20 cellular contexts compared by ENCODE assay signal in the genomic region with DNA sequence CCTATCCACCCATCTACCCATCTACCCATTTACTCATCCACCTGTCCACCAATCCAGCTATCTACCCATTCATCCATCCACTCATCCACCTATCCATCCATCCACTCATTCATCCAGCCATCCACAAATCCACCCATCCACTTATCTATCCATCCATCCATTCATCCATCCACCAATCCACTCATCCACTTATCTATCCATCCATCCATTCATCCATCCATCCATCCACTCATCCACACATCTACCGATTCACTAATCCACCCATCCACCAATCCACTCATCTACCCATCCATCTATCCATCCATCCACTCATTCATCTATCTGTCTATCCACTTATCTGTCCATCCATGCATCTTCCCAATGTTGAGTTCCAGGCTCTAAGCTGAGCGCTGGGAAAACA. TPM values are rescaled to one million over a fixed set of nuclear protein-coding genes. Genes with fewer than 3 reads are reported as not detected.
A peak's percentile ranks its signal among the peaks of the same experiment; 100 is the strongest.
DNase-seq lines count a peak whose midpoint lies in the region; ATAC-seq, FAIRE-seq and TF ChIP-seq lines count a peak whose summit lies in the region.
"Had no signal": no experiment of that assay in that cellular context is flagged by ENCODE, and none has a peak within 500 bp of the region (broad histone marks: within the 10 kb centered on the region; RNA-seq: fewer than 3 reads in every experiment).

No MANE protein-coding gene starts in this region.

- H3K9me3 ChIP-seq in HepG2 (ENCODE audit: low read length) (no peaks in the 10 kb centered on the region), right lobe of liver (no peaks in the 10 kb centered on the region), K562 (replicated peaks; ENCODE audit: control insufficient read depth, insufficient read depth, low read depth, low read length) (no peaks in the 10 kb centered on the region), prostate gland (no peaks in the 10 kb centered on the region)
- H3K9me3 ChIP-seq: A549, BLaER1 had no signal

- TF ChIP-seq POLR2A in HepG2 (IDR thresholded peaks at IDR 0.05; ENCODE audit: insufficient read depth in 1 of 2, low read depth in 2 of 2, low read length in 2 of 2) (no peak), right lobe of liver (IDR thresholded peaks at IDR 0.05) (no peak), K562 (conservative IDR thresholded peaks at IDR 0.05) (no peak), prostate gland (IDR thresholded peaks at IDR 0.05) (no peak)

- H3K9ac ChIP-seq in HepG2 (ENCODE audit: insufficient read depth, low read depth, low read length), result no peak overlapping the region
- no peak overlapping the region for H3K9ac ChIP-seq in K562 (ENCODE audit: insufficient read depth in 1 of 2, low read depth in 2 of 2, low read length in 2 of 2)
- H3K9ac ChIP-seq: BLaER1 had no signal

- H3K27me3 ChIP-seq in HepG2 (ENCODE audit: control insufficient read depth in 1 of 2, insufficient read depth in 2 of 2, low read length in 2 of 2) (peaks cover 0 to 9% of the 10 kb centered on the region in 2 experiments; a peak in 2 of 5 replicates), right lobe of liver (no peaks in the 10 kb centered on the region), K562 (ENCODE audit: control insufficient read depth in 2 of 2, insufficient read depth in 2 of 2, low read length in 2 of 2) (no peaks in the 10 kb centered on the region), prostate gland (replicated peaks; ENCODE audit: insufficient read depth) (no peaks in the 10 kb centered on the region)
- H3K27me3 ChIP-seq: BLaER1 had no signal

- H3K4me1 ChIP-seq in HepG2 (ENCODE audit: insufficient read depth, low read length), result peaks cover 12% of the 10 kb centered on the region; the same call in 1 of the 2 replicates
- H3K4me1 ChIP-seq in right lobe of liver, result no peaks in the 10 kb centered on the region
- H3K4me1 ChIP-seq in K562 (replicated peaks in 1 of 2; ENCODE audit: control insufficient read depth in 2 of 2, insufficient read depth in 2 of 2, low read length in 2 of 2), result peaks cover 35 to 41% of the 10 kb centered on the region in 2 experiments
- no peaks in the 10 kb centered on the region for H3K4me1 ChIP-seq in prostate gland (replicated peaks)

- CTCF ChIA-PET in HepG2 (lab: Yijun Ruan, JAX; ENCODE audit: low intra/inter-chr PET ratio, low total read pairs), result no interaction called here
- CTCF ChIA-PET in K562 (lab: Yijun Ruan, JAX; ENCODE audit: low intra/inter-chr PET ratio), result no interaction called here

- H3K4me3 ChIP-seq in HepG2 (replicated peaks in 1 of 3; ENCODE audit: insufficient read depth in 1 of 3, low read depth in 2 of 3, low read length in 3 of 3) (no peak overlapping the region), right lobe of liver (no peak overlapping the region), K562 (no peak overlapping the region), prostate gland (no peak overlapping the region)
- H3K4me3 ChIP-seq: A549, BLaER1, GM23338 had no signal

- in situ Hi-C loops in HepG2 (cut with HindIII; ENCODE audit: extremely low pct_ligation_motif_present, low pct_unique_long_range_greater_than_20kb) (no loop called here), K562 (cut with MboI) (no loop called here)

- H4K20me1 ChIP-seq in HepG2 (ENCODE audit: insufficient read depth, low read length), result no peaks in the 10 kb centered on the region
- H4K20me1 ChIP-seq in K562 (replicated peaks; ENCODE audit: control insufficient read depth, insufficient read depth, low read length), result no peaks in the 10 kb centered on the region

- no peak overlapping the region for H3K4me2 ChIP-seq in HepG2 (ENCODE audit: low read depth, low read length)
- H3K4me2 ChIP-seq in K562 (ENCODE audit: insufficient read depth, low read length), result no peak overlapping the region
- H3K4me2 ChIP-seq: A549, GM23338 had no signal

- TF ChIP-seq EP300 in HepG2 (IDR thresholded peaks at IDR 0.05; ENCODE audit: low read depth in 2 of 2, low read length in 2 of 2), result no peak
- TF ChIP-seq EP300 in HepG2 (CRISPR knock-in tag; IDR thresholded peaks at IDR 0.05; ENCODE audit: borderline replicate concordance), result no peak
- no peak for TF ChIP-seq EP300 in K562 (IDR thresholded peaks at IDR 0.05; ENCODE audit: low read length)

- intact Hi-C loops in HepG2 (cut with micrococcal nuclease; ENCODE audit: unreplicated experiment) (no loop called here), right lobe of liver (cut with DNase I) (no loop called here), K562 (cut with micrococcal nuclease) (no loop called here), prostate gland (cut with DNase I) (no loop called here)

- TF ChIP-seq RAD21 in HepG2 (CRISPR knock-in tag; IDR thresholded peaks at IDR 0.05) (no peak), K562 (CRISPR knock-in tag; conservative IDR thresholded peaks at IDR 0.05 in 1 of 2, IDR thresholded peaks at IDR 0.05 in 1 of 2) (no peak)

- H2AFZ ChIP-seq in HepG2 (ENCODE audit: low read length) (no peak overlapping the region), K562 (ENCODE audit: low read depth, low read length) (no peak overlapping the region)
- H2AFZ ChIP-seq: GM23338 had no signal

- TF ChIP-seq CTCF in HepG2 (CRISPR knock-in tag; IDR thresholded peaks at IDR 0.05) (no peak), right lobe of liver (IDR thresholded peaks at IDR 0.05) (no peak), K562 (IDR thresholded peaks at IDR 0.05 in 2 of 3, conservative IDR thresholded peaks at IDR 0.05 in 1 of 3; ENCODE audit: insufficient read depth in 2 of 3, low read depth in 1 of 3, low read length in 3 of 3) (no peak), prostate gland (IDR thresholded peaks at IDR 0.05) (no peak)

- no peak for ATAC-seq in HepG2
- no peak for ATAC-seq in right lobe of liver
- ATAC-seq in K562, result no peak
- no peak for ATAC-seq in GM18907 (IDR thresholded peaks at IDR 0.05; ENCODE audit: unreplicated experiment)
- ATAC-seq: A549; CD8-positive, alpha-beta T cell; GM23338 had no signal

- no peak overlapping the region for H3K27ac ChIP-seq in HepG2 (ENCODE audit: extremely low read length, insufficient read depth, low read length)
- no peak overlapping the region for H3K27ac ChIP-seq in right lobe of liver
- no peak overlapping the region for H3K27ac ChIP-seq in K562 (ENCODE audit: extremely low read depth, low read depth, low read length)
- no peak overlapping the region for H3K27ac ChIP-seq in prostate gland
- H3K27ac ChIP-seq: 22Rv1, A549, BLaER1 had no signal

- no peaks in the 10 kb centered on the region for H3K9me1 ChIP-seq in K562 (ENCODE audit: control insufficient read depth, insufficient read depth, low read length)

- DNase-seq in HepG2 (ENCODE audit: low spot score) (no peak), right lobe of liver (no peak), K562 (ENCODE audit: extremely low read depth in 1 of 4, low spot score in 3 of 4) (no peak), NCI-H2196 treated with DMSO at 0.1 percent for 48 hours (lab: John Stamatoyannopoulos, UW; ENCODE audit: unreplicated experiment) (no peak), prostate gland (ENCODE audit: low spot score) (no peak)
- DNase-seq: AML-193; Calu3; CD8-positive, alpha-beta T cell; DMS79 treated with DMSO at 0.1 percent for 48 hours; GF-D8; H9; Kasumi-1; KG1 had no signal

- no peaks in the 10 kb centered on the region for H3K36me3 ChIP-seq in HepG2 (replicated peaks in 1 of 2; ENCODE audit: control insufficient read depth in 1 of 2, insufficient read depth in 2 of 2, low read length in 2 of 2)
- no peaks in the 10 kb centered on the region for H3K36me3 ChIP-seq in right lobe of liver
- H3K36me3 ChIP-seq in K562 (ENCODE audit: control insufficient read depth, insufficient read depth, low read length), result peaks cover 6% of the 10 kb centered on the region; the same call in 1 of the 3 replicates
- H3K36me3 ChIP-seq in prostate gland, result no peaks in the 10 kb centered on the region

- 18% methylated on average over 2 of the region's 2 CpGs for WGBS in HepG2 (ENCODE audit: low lambda C conversion rate)
- WGBS in right lobe of liver (ENCODE audit: insufficient coverage, low coverage, low lambda C conversion rate, missing lambda C conversion rate), result 74% methylated on average over 2 of the region's 2 CpGs
- 57% methylated on average over 2 of the region's 2 CpGs for WGBS in K562 (ENCODE audit: insufficient coverage, low coverage, missing lambda C conversion rate)
- WGBS in prostate gland, result 93% methylated on average over 2 of the region's 2 CpGs

- H3K79me2 ChIP-seq in HepG2 (ENCODE audit: insufficient read depth, low read length), result no peaks in the 10 kb centered on the region
- H3K79me2 ChIP-seq in K562 (ENCODE audit: control insufficient read depth, insufficient read depth, low read length), result peaks cover 26% of the 10 kb centered on the region

- FAIRE-seq in HepG2 (lab: Jason Lieb, UNC) (no peak), K562 (lab: Jason Lieb, UNC) (peak; percentile 6)
- FAIRE-seq: A549 had no signal

- BruUV-seq in HepG2 (replicated peaks; lab: Mats Ljungman, UMichigan) (no TSS peak), K562 (replicated peaks; lab: Mats Ljungman, UMichigan) (no TSS peak)

- POLR2A ChIA-PET in HepG2 (lab: Yijun Ruan, JAX) (no interaction called here), K562 (lab: Yijun Ruan, JAX) (interaction anchor here (0.6 to 1.0 kb wide), 5 partner anchors 9 to 186 kb away, joined by 3 to 6 read pairs (median 3); no protein-coding TSS in a partner anchor)

RNA-seq across cellular contexts. Expression of a gene that starts 1.7 kb away (rescaled TPM):
- total RNA-seq in HepG2 (2016; rRNA removed; fragmentation: Illumina TruSeq; extraction: Trizol), result not detected in 2 replicates
- total RNA-seq in HepG2 (2016; cell fraction: cytosol; rRNA removed; fragmentation: Illumina TruSeq; extraction: Trizol; ENCODE audit: low read depth), result not detected in 2 replicates
- not detected in 2 replicates for total RNA-seq in HepG2 (2016; cell fraction: insoluble cytoplasmic fraction; rRNA removed; fragmentation: Illumina TruSeq; extraction: Trizol)
- not detected in 2 replicates for total RNA-seq in HepG2 (2016; cell fraction: membrane; rRNA removed; fragmentation: Illumina TruSeq; extraction: Trizol)
- not detected in 2 replicates for total RNA-seq in HepG2 (2016; cell fraction: nucleus; rRNA removed; fragmentation: Illumina TruSeq; extraction: Trizol)
- polyA plus RNA-seq in HepG2 (2011; rRNA removed), result not detected in 2 replicates
- polyA plus RNA-seq in HepG2 (2011; cell fraction: cytosol; rRNA removed), result not detected in 2 replicates
- polyA plus RNA-seq in HepG2 (2011; cell fraction: nucleus; rRNA removed), result not detected in 2 replicates
- polyA plus RNA-seq in HepG2 (2012), result not detected in 2 replicates
- polyA plus RNA-seq in HepG2 (2016; cell fraction: cytosol; fragmentation: Illumina TruSeq; extraction: Trizol; ENCODE audit: low read depth), result not detected in 2 replicates
- not detected in 2 replicates for polyA plus RNA-seq in HepG2 (2016; cell fraction: insoluble cytoplasmic fraction; fragmentation: Illumina TruSeq; extraction: Trizol; ENCODE audit: low read depth)
- not detected in 2 replicates for polyA plus RNA-seq in HepG2 (2016; cell fraction: membrane; fragmentation: Illumina TruSeq; extraction: Trizol; ENCODE audit: low read depth)
- polyA plus RNA-seq in HepG2 (2016; cell fraction: nucleus; fragmentation: Illumina TruSeq; extraction: Trizol; ENCODE audit: insufficient read depth, low read depth), result not detected in 2 replicates
- polyA minus RNA-seq in HepG2 (2011; rRNA and poly(A)+ RNA removed; ENCODE audit: low replicate concordance), result 0.61 and 0.70 TPM in 2 replicates
- not detected in 2 replicates for polyA minus RNA-seq in HepG2 (2011; cell fraction: cytosol; rRNA and poly(A)+ RNA removed)
- not detected in 2 replicates for polyA minus RNA-seq in HepG2 (2011; cell fraction: nucleus; rRNA and poly(A)+ RNA removed)
- 10 to 100 TPM in 3 of 6 experiments, 1 to 10 TPM in 3; 7.5 to 29.1 (median 10.1) TPM for total RNA-seq in right lobe of liver
- 12.0 and 16.1 TPM in 2 replicates for total RNA-seq in K562 (2011; cell fraction: chromatin; rRNA removed; ENCODE audit: low replicate concordance)
- 11.0 and 11.2 TPM in 2 replicates for total RNA-seq in K562 (2011; cell fraction: nucleolus; rRNA removed)
- total RNA-seq in K562 (2011; cell fraction: nucleoplasm; rRNA removed), result 18.0 and 31.5 TPM in 2 replicates
- total RNA-seq in K562 (2014; rRNA removed), result 23.4 and 32.6 TPM in 2 replicates
- 2.8 and 3.2 TPM in 2 replicates for total RNA-seq in K562 (2014; rRNA removed; fragmentation: Illumina TruSeq; extraction: Trizol)
- total RNA-seq in K562 (2015; rRNA removed; fragmentation: Illumina TruSeq; extraction: Trizol), result 10.3 and 12.5 TPM in 2 replicates
- 30.7 and 33.7 TPM in 2 replicates for total RNA-seq in K562 (2021)
- polyA plus RNA-seq in K562 (2011; rRNA removed), result 8.6 and 28.6 TPM in 2 replicates
- polyA plus RNA-seq in K562 (2011; cell fraction: cytosol; rRNA removed), result 28.0 and 35.1 TPM in 2 replicates
- polyA plus RNA-seq in K562 (2011; cell fraction: nucleus; rRNA removed), result 24.3 and 25.6 TPM in 2 replicates
- 20.6 and 54.3 TPM in 2 replicates for polyA plus RNA-seq in K562 (2012)
- 16.0 and 32.1 TPM in 2 replicates for polyA plus RNA-seq in K562 (2014; fragmentation: Illumina TruSeq; extraction: Trizol)
- polyA plus RNA-seq in K562 (2014; fragmentation: Nextera tagmentation; extraction: Ambion mirVana), result under 1 TPM; 0.10 to 0.11 TPM
- polyA plus RNA-seq in K562 (2014; rRNA removed), result 16.2 and 21.9 TPM in 2 replicates
- 21.0 and 25.6 TPM in 2 replicates for polyA minus RNA-seq in K562 (2011; rRNA and poly(A)+ RNA removed)
- polyA minus RNA-seq in K562 (2011; cell fraction: cytosol; rRNA and poly(A)+ RNA removed), result 22.7 and 32.9 TPM in 2 replicates
- polyA minus RNA-seq in K562 (2011; cell fraction: nucleus; rRNA and poly(A)+ RNA removed), result 6.5 and 12.0 TPM in 2 replicates
- 10 to 100 TPM in 1 of 2 donors, 1 to 10 TPM in 1; 6.8 to 13.4 TPM for total RNA-seq in prostate gland
- total RNA-seq: Calu3, GM23338, H9, HT1080 had no signal

RNA-seq across cellular contexts. Expression of a gene that starts 27.6 kb away (rescaled TPM):
- total RNA-seq in HepG2 (2016; rRNA removed; fragmentation: Illumina TruSeq; extraction: Trizol) (not detected in 2 replicates), right lobe of liver (under 1 TPM in 5 of 6 experiments, not detected in 1; 0.04 to 0.24 (median 0.13) TPM), K562 (2014; rRNA removed) (not detected in 2 replicates), K562 (2014; rRNA removed; fragmentation: Illumina TruSeq; extraction: Trizol) (not detected in 2 replicates), K562 (2015; rRNA removed; fragmentation: Illumina TruSeq; extraction: Trizol) (not detected in 2 replicates), K562 (2021) (not detected in 2 replicates), prostate gland (under 1 TPM in 1 of 2 donors, not detected in 1; 0.91 TPM)
- not detected in 2 replicates for total RNA-seq in HepG2 (2016; cell fraction: cytosol; rRNA removed; fragmentation: Illumina TruSeq; extraction: Trizol; ENCODE audit: low read depth)
- total RNA-seq in HepG2 (2016; cell fraction: insoluble cytoplasmic fraction; rRNA removed; fragmentation: Illumina TruSeq; extraction: Trizol), result not detected in 2 replicates
- not detected in 2 replicates for total RNA-seq in HepG2 (2016; cell fraction: membrane; rRNA removed; fragmentation: Illumina TruSeq; extraction: Trizol)
- total RNA-seq in HepG2 (2016; cell fraction: nucleus; rRNA removed; fragmentation: Illumina TruSeq; extraction: Trizol), result not detected in 2 replicates
- polyA plus RNA-seq in HepG2 (2011; rRNA removed) (0.01 TPM in 1 of 2 replicates, not detected in the other), K562 (2011; rRNA removed) (0.07 TPM in 1 of 2 replicates, not detected in the other), K562 (2014; fragmentation: Illumina TruSeq; extraction: Trizol) (not detected in 2 replicates), K562 (2014; fragmentation: Nextera tagmentation; extraction: Ambion mirVana) (not detected), K562 (2014; rRNA removed) (0.01 TPM in 1 of 2 replicates, not detected in the other)
- not detected in 2 replicates for polyA plus RNA-seq in HepG2 (2011; cell fraction: cytosol; rRNA removed)
- not detected in 2 replicates for polyA plus RNA-seq in HepG2 (2011; cell fraction: nucleus; rRNA removed)
- polyA plus RNA-seq in HepG2 (2012), result not detected in 2 replicates
- not detected in 2 replicates for polyA plus RNA-seq in HepG2 (2016; cell fraction: cytosol; fragmentation: Illumina TruSeq; extraction: Trizol; ENCODE audit: low read depth)
- polyA plus RNA-seq in HepG2 (2016; cell fraction: insoluble cytoplasmic fraction; fragmentation: Illumina TruSeq; extraction: Trizol; ENCODE audit: low read depth), result not detected in 2 replicates
- polyA plus RNA-seq in HepG2 (2016; cell fraction: membrane; fragmentation: Illumina TruSeq; extraction: Trizol; ENCODE audit: low read depth), result not detected in 2 replicates
- polyA plus RNA-seq in HepG2 (2016; cell fraction: nucleus; fragmentation: Illumina TruSeq; extraction: Trizol; ENCODE audit: insufficient read depth, low read depth), result not detected in 2 replicates
- polyA minus RNA-seq in HepG2 (2011; rRNA and poly(A)+ RNA removed; ENCODE audit: low replicate concordance), result not detected in 2 replicates
- polyA minus RNA-seq in HepG2 (2011; cell fraction: cytosol; rRNA and poly(A)+ RNA removed), result not detected in 2 replicates
- polyA minus RNA-seq in HepG2 (2011; cell fraction: nucleus; rRNA and poly(A)+ RNA removed), result not detected in 2 replicates
- 0.12 TPM in 1 of 2 replicates, not detected in the other for total RNA-seq in K562 (2011; cell fraction: chromatin; rRNA removed; ENCODE audit: low replicate concordance)
- total RNA-seq in K562 (2011; cell fraction: nucleolus; rRNA removed), result 0.13 TPM in 1 of 2 replicates, not detected in the other
- 0.07 TPM in 1 of 2 replicates, not detected in the other for total RNA-seq in K562 (2011; cell fraction: nucleoplasm; rRNA removed)
- polyA plus RNA-seq in K562 (2011; cell fraction: cytosol; rRNA removed), result 0.03 and 0.04 TPM in 2 replicates
- 0.13 and 0.31 TPM in 2 replicates for polyA plus RNA-seq in K562 (2011; cell fraction: nucleus; rRNA removed)
- 0.06 TPM in 1 of 2 replicates, not detected in the other for polyA plus RNA-seq in K562 (2012)
- polyA minus RNA-seq in K562 (2011; rRNA and poly(A)+ RNA removed), result not detected in 2 replicates
- polyA minus RNA-seq in K562 (2011; cell fraction: cytosol; rRNA and poly(A)+ RNA removed), result not detected in 2 replicates
- not detected in 2 replicates for polyA minus RNA-seq in K562 (2011; cell fraction: nucleus; rRNA and poly(A)+ RNA removed)
- total RNA-seq: Calu3; CD8-positive, alpha-beta T cell; GM23338; H9; HT1080 had no signal
- polyA plus RNA-seq: GM23338, IgD-negative memory B cell had no signal

RNA-seq across cellular contexts. Expression of a gene that starts 28.3 kb away (rescaled TPM):
- total RNA-seq in HepG2 (2016; rRNA removed; fragmentation: Illumina TruSeq; extraction: Trizol) (7.2 and 15.3 TPM in 2 replicates), right lobe of liver (10 to 100 TPM in 5 of 6 experiments, 1 to 10 TPM in 1; 9.8 to 21.2 (median 13.1) TPM), K562 (2014; rRNA removed) (9.5 and 14.0 TPM in 2 replicates), K562 (2014; rRNA removed; fragmentation: Illumina TruSeq; extraction: Trizol) (0.61 and 1.3 TPM in 2 replicates), K562 (2015; rRNA removed; fragmentation: Illumina TruSeq; extraction: Trizol) (3.2 TPM in 2 replicates), K562 (2021) (10.9 TPM in 2 replicates), prostate gland (10 to 100 TPM; 53.1 to 93.7 TPM)
- total RNA-seq in HepG2 (2016; cell fraction: cytosol; rRNA removed; fragmentation: Illumina TruSeq; extraction: Trizol; ENCODE audit: low read depth), result 5.8 and 6.7 TPM in 2 replicates
- total RNA-seq in HepG2 (2016; cell fraction: insoluble cytoplasmic fraction; rRNA removed; fragmentation: Illumina TruSeq; extraction: Trizol), result 5.9 and 15.1 TPM in 2 replicates
- 12.4 and 12.8 TPM in 2 replicates for total RNA-seq in HepG2 (2016; cell fraction: membrane; rRNA removed; fragmentation: Illumina TruSeq; extraction: Trizol)
- total RNA-seq in HepG2 (2016; cell fraction: nucleus; rRNA removed; fragmentation: Illumina TruSeq; extraction: Trizol), result 13.7 and 15.1 TPM in 2 replicates
- polyA plus RNA-seq in HepG2 (2011; rRNA removed) (30.5 and 40.7 TPM in 2 replicates), K562 (2011; rRNA removed) (6.7 and 10.2 TPM in 2 replicates), K562 (2014; fragmentation: Illumina TruSeq; extraction: Trizol) (2.8 and 7.3 TPM in 2 replicates), K562 (2014; fragmentation: Nextera tagmentation; extraction: Ambion mirVana) (under 1 TPM; 0.17 to 0.24 TPM), K562 (2014; rRNA removed) (14.4 and 15.9 TPM in 2 replicates)
- 23.0 and 34.8 TPM in 2 replicates for polyA plus RNA-seq in HepG2 (2011; cell fraction: cytosol; rRNA removed)
- 143 and 176 TPM in 2 replicates for polyA plus RNA-seq in HepG2 (2011; cell fraction: nucleus; rRNA removed)
- polyA plus RNA-seq in HepG2 (2012), result 13.2 and 20.5 TPM in 2 replicates
- 9.4 and 9.7 TPM in 2 replicates for polyA plus RNA-seq in HepG2 (2016; cell fraction: cytosol; fragmentation: Illumina TruSeq; extraction: Trizol; ENCODE audit: low read depth)
- polyA plus RNA-seq in HepG2 (2016; cell fraction: insoluble cytoplasmic fraction; fragmentation: Illumina TruSeq; extraction: Trizol; ENCODE audit: low read depth), result 6.9 and 7.7 TPM in 2 replicates
- 11.6 and 15.3 TPM in 2 replicates for polyA plus RNA-seq in HepG2 (2016; cell fraction: membrane; fragmentation: Illumina TruSeq; extraction: Trizol; ENCODE audit: low read depth)
- 31.2 and 34.6 TPM in 2 replicates for polyA plus RNA-seq in HepG2 (2016; cell fraction: nucleus; fragmentation: Illumina TruSeq; extraction: Trizol; ENCODE audit: insufficient read depth, low read depth)
- 14.8 and 27.8 TPM in 2 replicates for polyA minus RNA-seq in HepG2 (2011; rRNA and poly(A)+ RNA removed; ENCODE audit: low replicate concordance)
- polyA minus RNA-seq in HepG2 (2011; cell fraction: cytosol; rRNA and poly(A)+ RNA removed), result 8.2 and 8.5 TPM in 2 replicates
- polyA minus RNA-seq in HepG2 (2011; cell fraction: nucleus; rRNA and poly(A)+ RNA removed), result 15.2 and 17.7 TPM in 2 replicates
- total RNA-seq in K562 (2011; cell fraction: chromatin; rRNA removed; ENCODE audit: low replicate concordance), result 14.7 and 58.9 TPM in 2 replicates
- 52.1 and 58.4 TPM in 2 replicates for total RNA-seq in K562 (2011; cell fraction: nucleolus; rRNA removed)
- total RNA-seq in K562 (2011; cell fraction: nucleoplasm; rRNA removed), result 29.8 and 30.5 TPM in 2 replicates
- 11.1 and 20.7 TPM in 2 replicates for polyA plus RNA-seq in K562 (2011; cell fraction: cytosol; rRNA removed)
- polyA plus RNA-seq in K562 (2011; cell fraction: nucleus; rRNA removed), result 75.5 and 90.8 TPM in 2 replicates
- polyA plus RNA-seq in K562 (2012), result 7.4 and 23.7 TPM in 2 replicates
- 1.3 and 1.6 TPM in 2 replicates for polyA minus RNA-seq in K562 (2011; rRNA and poly(A)+ RNA removed)
- polyA minus RNA-seq in K562 (2011; cell fraction: cytosol; rRNA and poly(A)+ RNA removed), result 3.2 and 7.4 TPM in 2 replicates
- 10.1 and 12.0 TPM in 2 replicates for polyA minus RNA-seq in K562 (2011; cell fraction: nucleus; rRNA and poly(A)+ RNA removed)

RNA-seq across cellular contexts. Expression of a gene that starts 46.2 kb away (rescaled TPM):
- total RNA-seq in HepG2 (2016; rRNA removed; fragmentation: Illumina TruSeq; extraction: Trizol), result 214 and 279 TPM in 2 replicates
- total RNA-seq in HepG2 (2016; cell fraction: cytosol; rRNA removed; fragmentation: Illumina TruSeq; extraction: Trizol; ENCODE audit: low read depth), result 50.9 and 53.3 TPM in 2 replicates
- total RNA-seq in HepG2 (2016; cell fraction: insoluble cytoplasmic fraction; rRNA removed; fragmentation: Illumina TruSeq; extraction: Trizol), result 219 and 288 TPM in 2 replicates
- total RNA-seq in HepG2 (2016; cell fraction: membrane; rRNA removed; fragmentation: Illumina TruSeq; extraction: Trizol), result 67.5 and 75.1 TPM in 2 replicates
- total RNA-seq in HepG2 (2016; cell fraction: nucleus; rRNA removed; fragmentation: Illumina TruSeq; extraction: Trizol), result 86.3 and 92.9 TPM in 2 replicates
- 66.7 and 75.8 TPM in 2 replicates for polyA plus RNA-seq in HepG2 (2011; rRNA removed)
- 95.2 and 102 TPM in 2 replicates for polyA plus RNA-seq in HepG2 (2011; cell fraction: cytosol; rRNA removed)
- 41.7 and 44.9 TPM in 2 replicates for polyA plus RNA-seq in HepG2 (2011; cell fraction: nucleus; rRNA removed)
- polyA plus RNA-seq in HepG2 (2012), result 71.8 and 98.0 TPM in 2 replicates
- polyA plus RNA-seq in HepG2 (2016; cell fraction: cytosol; fragmentation: Illumina TruSeq; extraction: Trizol; ENCODE audit: low read depth), result 52.7 and 54.7 TPM in 2 replicates
- polyA plus RNA-seq in HepG2 (2016; cell fraction: insoluble cytoplasmic fraction; fragmentation: Illumina TruSeq; extraction: Trizol; ENCODE audit: low read depth), result 298 and 314 TPM in 2 replicates
- 58.7 and 63.6 TPM in 2 replicates for polyA plus RNA-seq in HepG2 (2016; cell fraction: membrane; fragmentation: Illumina TruSeq; extraction: Trizol; ENCODE audit: low read depth)
- 117 and 127 TPM in 2 replicates for polyA plus RNA-seq in HepG2 (2016; cell fraction: nucleus; fragmentation: Illumina TruSeq; extraction: Trizol; ENCODE audit: insufficient read depth, low read depth)
- polyA minus RNA-seq in HepG2 (2011; rRNA and poly(A)+ RNA removed; ENCODE audit: low replicate concordance), result 52.6 and 310 TPM in 2 replicates
- 39.1 and 44.3 TPM in 2 replicates for polyA minus RNA-seq in HepG2 (2011; cell fraction: cytosol; rRNA and poly(A)+ RNA removed)
- 51.1 and 58.3 TPM in 2 replicates for polyA minus RNA-seq in HepG2 (2011; cell fraction: nucleus; rRNA and poly(A)+ RNA removed)
- 10 to 100 TPM; 52.5 to 98.1 (median 63.3) TPM for total RNA-seq in right lobe of liver
- 145 and 204 TPM in 2 replicates for total RNA-seq in K562 (2011; cell fraction: chromatin; rRNA removed; ENCODE audit: low replicate concordance)
- total RNA-seq in K562 (2011; cell fraction: nucleolus; rRNA removed), result 116 and 126 TPM in 2 replicates
- total RNA-seq in K562 (2011; cell fraction: nucleoplasm; rRNA removed), result 96.6 and 141 TPM in 2 replicates
- total RNA-seq in K562 (2014; rRNA removed), result 222 and 237 TPM in 2 replicates
- 311 and 382 TPM in 2 replicates for total RNA-seq in K562 (2014; rRNA removed; fragmentation: Illumina TruSeq; extraction: Trizol)
- 292 and 301 TPM in 2 replicates for total RNA-seq in K562 (2015; rRNA removed; fragmentation: Illumina TruSeq; extraction: Trizol)
- total RNA-seq in K562 (2021), result 189 and 211 TPM in 2 replicates
- 126 and 240 TPM in 2 replicates for polyA plus RNA-seq in K562 (2011; rRNA removed)
- 134 and 180 TPM in 2 replicates for polyA plus RNA-seq in K562 (2011; cell fraction: cytosol; rRNA removed)
- polyA plus RNA-seq in K562 (2011; cell fraction: nucleus; rRNA removed), result 72.2 and 75.9 TPM in 2 replicates
- 229 and 337 TPM in 2 replicates for polyA plus RNA-seq in K562 (2012)
- 324 and 393 TPM in 2 replicates for polyA plus RNA-seq in K562 (2014; fragmentation: Illumina TruSeq; extraction: Trizol)
- polyA plus RNA-seq in K562 (2014; fragmentation: Nextera tagmentation; extraction: Ambion mirVana), result 10 to 100 TPM; 44.3 to 98.5 TPM
- polyA plus RNA-seq in K562 (2014; rRNA removed), result 262 and 265 TPM in 2 replicates
- polyA minus RNA-seq in K562 (2011; rRNA and poly(A)+ RNA removed), result 357 and 499 TPM in 2 replicates
- polyA minus RNA-seq in K562 (2011; cell fraction: cytosol; rRNA and poly(A)+ RNA removed), result 72.6 and 83.1 TPM in 2 replicates
- polyA minus RNA-seq in K562 (2011; cell fraction: nucleus; rRNA and poly(A)+ RNA removed), result 50.2 and 64.0 TPM in 2 replicates
- total RNA-seq in prostate gland, result 100 to 1,000 TPM in 1 of 2 donors, 10 to 100 TPM in 1; 99.2 to 133 TPM
